Comparison of ENCODE assay signal across 28 cellular contexts in the genomic region with DNA sequence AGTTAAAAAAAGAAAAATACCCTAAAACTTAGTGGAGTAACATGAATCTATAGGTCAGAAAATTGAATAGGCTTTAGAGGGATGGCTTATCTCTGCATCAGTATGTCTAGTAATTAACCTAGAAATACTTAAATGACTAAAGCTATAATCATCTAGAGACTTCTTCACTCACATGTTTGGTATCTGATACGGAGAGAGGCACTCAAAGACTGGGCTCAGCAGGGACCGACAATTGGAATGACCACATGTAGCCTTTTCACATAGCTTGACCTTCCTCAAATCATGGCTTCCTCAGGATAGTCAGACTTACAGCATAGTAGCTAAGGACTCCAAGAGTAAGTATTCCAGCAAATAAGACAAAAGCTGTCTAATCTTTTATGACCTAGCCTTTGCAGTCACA.
"Had no signal": no experiment of that assay in that cellular context is flagged by ENCODE, and none has a peak within 500 bp of the region (broad histone marks: within the 10 kb centered on the region; RNA-seq: fewer than 3 reads in every experiment).

No MANE protein-coding gene starts in this region.

- H3K27me3 Mint-ChIP-seq: activated naive CD4-positive, alpha-beta T cell treated with anti-CD3 and anti-CD28 coated beads, Interleukin-2, amount 50 U/mL, for 24 hours; activated naive CD8-positive, alpha-beta T cell treated with anti-CD3 and anti-CD28 coated beads for 36 hours; activated naive CD8-positive, alpha-beta T cell treated with anti-CD3 and anti-CD28 coated beads, Interleukin-2, amount 50 U/mL, for 24 hours had no signal

- H3K27ac ChIP-seq: adrenal gland, ascending aorta, breast epithelium, cardiac muscle cell, colonic mucosa, heart left ventricle, VCaP had no signal

- H3K4me3 Mint-ChIP-seq: activated CD8-positive, alpha-beta T cell treated with anti-CD3 and anti-CD28 coated beads for 36 hours; activated naive CD4-positive, alpha-beta T cell treated with anti-CD3 and anti-CD28 coated beads for 36 hours; activated naive CD4-positive, alpha-beta T cell treated with anti-CD3 and anti-CD28 coated beads, Interleukin-2, amount 50 U/mL, for 24 hours; activated naive CD8-positive, alpha-beta T cell treated with anti-CD3 and anti-CD28 coated beads for 36 hours; activated naive CD8-positive, alpha-beta T cell treated with anti-CD3 and anti-CD28 coated beads, Interleukin-2, amount 50 U/mL, for 24 hours; activated T-cell treated with anti-CD3 and anti-CD28 coated beads, Interleukin-2, amount 50 U/mL, for 4 hours; activated T-helper 1 cell treated with anti-CD3 and anti-CD28 coated beads, Interleukin-12 subunit alpha, Interleukin-12 subunit beta, Interleukin-2, Interleukin-4 antibody, amounts not matched to agents 30 ng/mL and 10 ng/mL and 1 ng/mL, durations not matched to agents 14 hours and 24 hours and 36 hours; brain; WTC11 had no signal

- H3K27me3 ChIP-seq: adrenal gland, ascending aorta, breast epithelium, cardiac muscle cell, colonic mucosa, heart left ventricle had no signal

- H3K27ac Mint-ChIP-seq: activated CD8-positive, alpha-beta T cell treated with anti-CD3 and anti-CD28 coated beads for 36 hours; activated naive CD4-positive, alpha-beta T cell treated with anti-CD3 and anti-CD28 coated beads for 36 hours; activated naive CD4-positive, alpha-beta T cell treated with anti-CD3 and anti-CD28 coated beads, Interleukin-2, amount 50 U/mL, for 24 hours; activated naive CD8-positive, alpha-beta T cell treated with anti-CD3 and anti-CD28 coated beads for 36 hours; activated naive CD8-positive, alpha-beta T cell treated with anti-CD3 and anti-CD28 coated beads, Interleukin-2, amount 50 U/mL, for 24 hours; activated T-helper 1 cell treated with anti-CD3 and anti-CD28 coated beads, Interleukin-12 subunit alpha, Interleukin-12 subunit beta, Interleukin-2, Interleukin-4 antibody, amounts not matched to agents 30 ng/mL and 10 ng/mL and 1 ng/mL, durations not matched to agents 14 hours and 24 hours and 36 hours; activated T-helper 2 cell treated with anti-CD3 and anti-CD28 coated beads, Interferon-gamma antibody, Interleukin-2, Interleukin-4, amounts not matched to agents 10 μg/mL and 5 μg/mL and 100 μg/mL, durations not matched to agents 14 hours and 24 hours and 36 hours; WTC11 had no signal

- H3K4me3 ChIP-seq: adrenal gland, ascending aorta, breast epithelium, cardiac muscle cell, colonic mucosa, heart left ventricle had no signal

- H3K9me3 ChIP-seq: ascending aorta, breast epithelium, colonic mucosa, heart left ventricle had no signal

- H3K9me3 Mint-ChIP-seq: activated CD8-positive, alpha-beta T cell treated with anti-CD3 and anti-CD28 coated beads for 36 hours; activated T-helper 2 cell treated with anti-CD3 and anti-CD28 coated beads, Interferon-gamma antibody, Interleukin-2, Interleukin-4, amounts not matched to agents 10 μg/mL and 5 μg/mL and 100 μg/mL, durations not matched to agents 14 hours and 24 hours and 36 hours had no signal

- H3K4me1 ChIP-seq: adrenal gland, ascending aorta, breast epithelium, colonic mucosa, heart left ventricle had no signal

- H3K4me1 Mint-ChIP-seq: activated naive CD4-positive, alpha-beta T cell treated with anti-CD3 and anti-CD28 coated beads, Interleukin-2, amount 50 U/mL, for 24 hours; activated naive CD8-positive, alpha-beta T cell treated with anti-CD3 and anti-CD28 coated beads for 36 hours; activated naive CD8-positive, alpha-beta T cell treated with anti-CD3 and anti-CD28 coated beads, Interleukin-2, amount 50 U/mL, for 24 hours; brain; WTC11 had no signal

- H3K36me3 Mint-ChIP-seq: activated naive CD4-positive, alpha-beta T cell treated with anti-CD3 and anti-CD28 coated beads, Interleukin-2, amount 50 U/mL, for 24 hours; activated naive CD8-positive, alpha-beta T cell treated with anti-CD3 and anti-CD28 coated beads for 36 hours; brain; WTC11 had no signal

- DNase-seq: activated CD4-positive, alpha-beta T cell treated with anti-CD3 and anti-CD28 coated beads for 1 hour; activated CD4-positive, alpha-beta T cell treated with anti-CD3 and anti-CD28 coated beads for 4 hours; activated CD4-positive, alpha-beta T cell treated with anti-CD3 and anti-CD28 coated beads, Interleukin-2, amount 50 U/mL, for 1 hour; activated CD4-positive, alpha-beta T cell treated with anti-CD3 and anti-CD28 coated beads, Interleukin-2, amount 50 U/mL, for 48 hours; activated CD8-positive, alpha-beta memory T cell treated with anti-CD3 and anti-CD28 coated beads for 24 hours; activated CD8-positive, alpha-beta T cell treated with anti-CD3 and anti-CD28 coated beads for 36 hours; activated effector memory CD4-positive, alpha-beta T cell treated with anti-CD3 and anti-CD28 coated beads, Interleukin-2, amount 50 U/mL, for 16 hours; activated naive CD4-positive, alpha-beta T cell treated with anti-CD3 and anti-CD28 coated beads for 36 hours; activated naive CD8-positive, alpha-beta T cell treated with anti-CD3 and anti-CD28 coated beads for 36 hours; activated naive CD8-positive, alpha-beta T cell treated with anti-CD3 and anti-CD28 coated beads, Interleukin-2, amount 50 U/mL, for 24 hours; activated T-cell treated with anti-CD3 and anti-CD28 coated beads, Interleukin-2, amount 50 U/mL, for 4 hours; adrenal gland; central memory CD4-positive, alpha-beta T cell; cerebellar nuclear complex; colonic mucosa; effector CD8-positive, alpha-beta T cell; glutamatergic neuron; heart left ventricle; T-helper 2 cell had no signal

- H3K36me3 ChIP-seq: adrenal gland, ascending aorta, breast epithelium, cardiac muscle cell, colonic mucosa, heart left ventricle had no signal
